8 cellular contexts compared by ENCODE assay signal in genomic region chr5:66145737-66146136, GRCh38. TPM values are rescaled to one million over a fixed set of nuclear protein-coding genes. Genes with fewer than 3 reads are reported as not detected.
DNase-seq lines count a peak whose midpoint lies in the region; ATAC-seq and TF ChIP-seq lines count a peak whose summit lies in the region.

No MANE protein-coding gene starts in this region.

- no peaks in the 10 kb centered on the region for H3K36me3 ChIP-seq in BJ (ENCODE audit: control insufficient read depth, insufficient read depth, low read length)
- H3K36me3 ChIP-seq in colonic mucosa = no peaks in the 10 kb centered on the region
- H3K36me3 ChIP-seq in mucosa of descending colon (ENCODE audit: low read depth) = no peaks in the 10 kb centered on the region

- DNase-seq in BJ (ENCODE audit: low read depth) (no peak), LNCaP clone FGC (ENCODE audit: low read depth) (no peak), colonic mucosa (no peak), UCSD-AML1 (lab: John Stamatoyannopoulos, UW; ENCODE audit: unreplicated experiment) (no peak), mucosa of descending colon (no peak), SW480 (ENCODE audit: low spot score) (no peak), NCI-H1105 treated with DMSO at 0.1 percent for 48 hours (lab: John Stamatoyannopoulos, UW) (no peak)
- no peak for DNase-seq in natural killer cell treated with Interleukin-12 subunit alpha and Interleukin-12 subunit beta and Interleukin-15 and Interleukin-18, amount 100 ng/mL, for 72 hours (ENCODE audit: low spot score)

- ATAC-seq in natural killer cell treated with Interleukin-12 subunit alpha and Interleukin-12 subunit beta and Interleukin-15 and Interleukin-18, amount 100 ng/mL, for 72 hours = no peak
- no peak for ATAC-seq in mucosa of descending colon

- peak overlapping the region; percentile 88 for H3K4me3 ChIP-seq in BJ (ENCODE audit: low read depth, low read length)
- peak overlapping the region; percentile 90 for H3K4me3 ChIP-seq in LNCaP clone FGC (ENCODE audit: low read depth, low read length)
- peak overlapping the region; percentile 68 for H3K4me3 ChIP-seq in colonic mucosa
- H3K4me3 ChIP-seq in mucosa of descending colon = no peak overlapping the region

- no peaks in the 10 kb centered on the region for H3K27me3 Mint-ChIP-seq in natural killer cell treated with Interleukin-12 subunit alpha and Interleukin-12 subunit beta and Interleukin-15 and Interleukin-18, amount 100 ng/mL, for 72 hours

- no peaks in the 10 kb centered on the region for H3K9me3 ChIP-seq in colonic mucosa
- H3K9me3 ChIP-seq in mucosa of descending colon = no peaks in the 10 kb centered on the region

- CTCF ChIA-PET in BJ (lab: Yijun Ruan, JAX) = no interaction called here

- no peaks in the 10 kb centered on the region for H3K9me3 Mint-ChIP-seq in natural killer cell treated with Interleukin-12 subunit alpha and Interleukin-12 subunit beta and Interleukin-15 and Interleukin-18, amount 100 ng/mL, for 72 hours

- H3K27ac ChIP-seq in colonic mucosa = peak overlapping the region; percentile 100

- H3K27me3 ChIP-seq in BJ (ENCODE audit: control insufficient read depth, insufficient read depth, low read length) (no peaks in the 10 kb centered on the region), colonic mucosa (no peaks in the 10 kb centered on the region)

- H3K4me3 Mint-ChIP-seq in natural killer cell treated with Interleukin-12 subunit alpha and Interleukin-12 subunit beta and Interleukin-15 and Interleukin-18, amount 100 ng/mL, for 72 hours = peak overlapping the region; percentile 93

- H3K36me3 Mint-ChIP-seq in natural killer cell treated with Interleukin-12 subunit alpha and Interleukin-12 subunit beta and Interleukin-15 and Interleukin-18, amount 100 ng/mL, for 72 hours = no peaks in the 10 kb centered on the region

- H3K9ac ChIP-seq in colonic mucosa (ENCODE audit: low read depth in 2 of 2, low read length in 2 of 2) = peak overlapping the region in 1 of 2 donors; percentile 93

- TF ChIP-seq CTCF in BJ (IDR thresholded peaks at IDR 0.05; ENCODE audit: insufficient read depth, low read depth, low read length) (no peak), LNCaP clone FGC (IDR thresholded peaks at IDR 0.05; ENCODE audit: control insufficient read depth, extremely low read depth, insufficient read depth) (no peak), colonic mucosa (IDR thresholded peaks at IDR 0.05) (no peak), mucosa of descending colon (IDR thresholded peaks at IDR 0.05) (no peak)

- POLR2A ChIA-PET in BJ (lab: Charles Lee) = interaction anchor here (0.5 kb wide), 1 partner anchor 1104 kb away, joined by 3 read pairs; no protein-coding TSS in a partner anchor

- H3K4me1 ChIP-seq in colonic mucosa (peaks cover 3% of the 10 kb centered on the region), mucosa of descending colon (ENCODE audit: low read depth) (peaks cover 26% of the 10 kb centered on the region)

- intact Hi-C loops in colonic mucosa (cut with DNase I) = loop anchor here (10.0 kb wide), 1 partner anchor 421 kb away; the partner anchor contains the start of genes NLN and SGTB
- intact Hi-C loops in mucosa of descending colon (cut with DNase I, micrococcal nuclease) = loop anchor here in 1 of 2 donors (5.0 kb wide), 1 partner anchor 218 kb away; the partner anchor contains the start of gene ERBIN

- peaks cover 20 to 34% of the 10 kb centered on the region in 2 donors for H3K4me1 Mint-ChIP-seq in natural killer cell treated with Interleukin-12 subunit alpha and Interleukin-12 subunit beta and Interleukin-15 and Interleukin-18, amount 100 ng/mL, for 72 hours (ENCODE audit: low read depth in 2 of 2)

- H3K27ac Mint-ChIP-seq in natural killer cell treated with Interleukin-12 subunit alpha and Interleukin-12 subunit beta and Interleukin-15 and Interleukin-18, amount 100 ng/mL, for 72 hours = peak overlapping the region; percentile 99

RNA-seq across cellular contexts. Expression of gene SREK1, which starts 1.6 kb away (rescaled TPM):
- 34.1 and 48.9 TPM in 2 replicates for polyA plus RNA-seq in BJ (2011; rRNA removed)
- polyA minus RNA-seq in BJ (2011; rRNA and poly(A)+ RNA removed) = 44.0 and 45.7 TPM in 2 replicates
- total RNA-seq in colonic mucosa (10 to 100 TPM; 51.4 to 57.5 TPM), mucosa of descending colon (10 to 100 TPM; 55.7 to 67.8 (median 66.5) TPM)
- total RNA-seq in natural killer cell treated with Interleukin-12 subunit alpha and Interleukin-12 subunit beta and Interleukin-15 and Interleukin-18, amount 100 ng/mL, for 72 hours = 10 to 100 TPM; 74.0 to 92.2 TPM
